15 cellular contexts compared by ENCODE assay signal in the genomic region with DNA sequence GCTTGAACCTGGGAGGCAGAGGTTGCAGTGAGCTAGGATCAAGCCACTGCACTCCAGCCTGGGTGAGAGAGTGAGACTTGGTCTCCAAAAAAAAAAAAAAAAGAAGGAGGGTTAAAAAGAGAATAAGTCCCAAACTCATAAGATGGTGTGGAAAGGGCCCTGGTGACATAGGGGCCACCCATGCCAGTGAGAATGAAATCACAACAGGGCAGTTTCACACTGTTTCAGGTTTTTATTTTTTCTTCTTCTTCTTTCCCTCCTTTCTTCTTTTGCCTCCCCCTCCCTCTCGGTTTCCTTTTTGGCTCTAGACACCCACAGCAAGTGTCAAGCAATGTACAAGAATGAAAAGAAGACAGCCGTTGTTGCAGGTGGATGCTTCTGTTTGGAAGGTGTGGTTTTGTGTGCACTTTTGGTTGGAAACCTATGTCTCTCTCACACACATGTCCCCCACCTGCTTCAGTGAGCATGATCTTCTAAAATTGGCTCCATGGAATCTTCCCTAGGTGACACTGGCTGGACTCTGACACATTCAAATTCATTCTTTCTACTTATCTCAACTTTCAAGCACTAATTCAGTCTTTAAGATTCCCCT. TPM values are rescaled to one million over a fixed set of nuclear protein-coding genes. Genes with fewer than 3 reads are reported as not detected.
DNase-seq lines count a peak whose midpoint lies in the region; ATAC-seq and TF ChIP-seq lines count a peak whose summit lies in the region.
"Had no signal": no experiment of that assay in that cellular context is flagged by ENCODE, and none has a peak within 500 bp of the region (broad histone marks: within the 10 kb centered on the region; RNA-seq: fewer than 3 reads in every experiment).

No MANE protein-coding gene starts in this region.

- ATAC-seq in CD4-positive, alpha-beta T cell (ENCODE audit: poor library complexity) = no peak
- ATAC-seq in GM19023 (IDR thresholded peaks at IDR 0.05; ENCODE audit: unreplicated experiment) = peak; percentile 69
- peak; percentile 60 for ATAC-seq in HG02610 (IDR thresholded peaks at IDR 0.05; ENCODE audit: unreplicated experiment)
- ATAC-seq in HG03558 (IDR thresholded peaks at IDR 0.05; ENCODE audit: extremely low read depth, unreplicated experiment) = peak; percentile 41

- H3K27ac ChIP-seq in CD4-positive, alpha-beta T cell (ENCODE audit: low read depth, low read length) = no peak overlapping the region
- H3K27ac ChIP-seq in spleen = peak overlapping the region in 3 of 8 donors; percentile 79 to 81 (median 81)

- H3K4me3 Mint-ChIP-seq in CD4-positive, alpha-beta T cell = no peak overlapping the region
- H3K4me3 Mint-ChIP-seq: nephron progenitor cell had no signal

- POLR2A ChIA-PET in CD4-positive, alpha-beta T cell (lab: Charles Lee) = no interaction called here

- H3K36me3 Mint-ChIP-seq in CD4-positive, alpha-beta T cell (ENCODE audit: low read depth) = no peaks in the 10 kb centered on the region

- CTCF ChIA-PET in CD4-positive, alpha-beta T cell (lab: Charles Lee) = no interaction called here

- no peak for DNase-seq in CD4-positive, alpha-beta T cell
- DNase-seq in stimulated activated CD4-positive, alpha-beta T cell treated with anti-CD3 and anti-CD28 coated beads, Interleukin-4, amount 100 ng/mL, for 4 hours = no peak
- DNase-seq in spleen (no peak), NCI-H82 treated with DMSO at 0.1 percent for 48 hours (lab: John Stamatoyannopoulos, UW; ENCODE audit: unreplicated experiment) (no peak), AML-193 (lab: John Stamatoyannopoulos, UW) (no peak)
- DNase-seq: activated T-cell treated with anti-CD3 and anti-CD28 coated beads for 4 hours; islet precursor cell; NCI-H1048; nephron progenitor cell; stimulated activated CD4-positive, alpha-beta T cell treated with anti-CD3 and anti-CD28 coated beads, Interleukin-15, amount 100 ng/mL, for 24 hours; T1000 had no signal

- H3K27me3 Mint-ChIP-seq in CD4-positive, alpha-beta T cell = no peaks in the 10 kb centered on the region

- intact Hi-C loops in CD4-positive, alpha-beta T cell (cut with DNase I, micrococcal nuclease) = loop anchor here in 1 of 2 experiments (2.0 kb wide), 1 partner anchor 77 kb away; no protein-coding TSS in a partner anchor
- intact Hi-C loops in spleen (cut with DNase I; ENCODE audit: low total_unique reads) = loop anchor here (10.0 kb wide), 1 partner anchor 77 kb away; no protein-coding TSS in a partner anchor

- TF ChIP-seq CTCF in CD4-positive, alpha-beta T cell (IDR thresholded peaks at IDR 0.05) = no peak
- TF ChIP-seq CTCF in spleen (IDR thresholded peaks at IDR 0.05 in 8 of 11, conservative IDR thresholded peaks at IDR 0.05 in 3 of 11) = no peak

- H3K9me3 Mint-ChIP-seq in CD4-positive, alpha-beta T cell = no peaks in the 10 kb centered on the region

- H3K9me3 ChIP-seq in CD4-positive, alpha-beta T cell (ENCODE audit: control insufficient read depth, low read length) = no peaks in the 10 kb centered on the region
- no peaks in the 10 kb centered on the region for H3K9me3 ChIP-seq in spleen

- 7 to 30% (median 11%) methylated on average over 2 of the region's 2 CpGs for WGBS in spleen, 5 donors

- H3K4me1 Mint-ChIP-seq in CD4-positive, alpha-beta T cell (ENCODE audit: low read depth) = peaks cover 36% of the 10 kb centered on the region
- H3K4me1 Mint-ChIP-seq: nephron progenitor cell had no signal

- H3K4me1 ChIP-seq in spleen = peaks cover 1 to 62% (median 24%) of the 10 kb centered on the region in 6 donors

- no peaks in the 10 kb centered on the region for H3K36me3 ChIP-seq in spleen

- TF ChIP-seq POLR2A in spleen (IDR thresholded peaks at IDR 0.05) = no peak

- no peak overlapping the region for H3K4me3 ChIP-seq in spleen

- no peaks in the 10 kb centered on the region for H3K27me3 ChIP-seq in CD4-positive, alpha-beta T cell (ENCODE audit: control insufficient read depth, insufficient read depth, low read length)
- peaks cover 0 to 2% (median 0%) of the 10 kb centered on the region in 7 donors for H3K27me3 ChIP-seq in spleen (replicated peaks in 1 of 7)

- peak overlapping the region; percentile 6 for H3K27ac Mint-ChIP-seq in CD4-positive, alpha-beta T cell
- H3K27ac Mint-ChIP-seq: nephron progenitor cell had no signal

RNA-seq across cellular contexts. Expression of a gene that starts 14.4 kb away (rescaled TPM):
- total RNA-seq in CD4-positive, alpha-beta T cell = under 1 TPM; 0.08 TPM
- 10 to 100 TPM; 19.9 to 76.5 (median 35.7) TPM for total RNA-seq in spleen
- polyA plus RNA-seq in spleen = 1 to 10 TPM; 1.1 to 3.5 (median 1.5) TPM
- polyA plus RNA-seq: BJ had no signal

RNA-seq across cellular contexts. Expression of a gene that starts 25.1 kb away (rescaled TPM):
- total RNA-seq in CD4-positive, alpha-beta T cell = under 1 TPM in 1 of 2 experiments, not detected in 1; 0.06 TPM
- 1 to 10 TPM; 4.6 to 9.2 (median 5.2) TPM for total RNA-seq in spleen
- 1 to 10 TPM; 2.5 to 2.9 (median 2.7) TPM for polyA plus RNA-seq in spleen
- polyA plus RNA-seq: BJ had no signal

Comparison
In these comparisons a context has a peak if more than half of its experiments do, and no peak if none do; other contexts are left out.
1. RNA of a gene that starts 14.4 kb away (total RNA-seq): 19.9 to 76.5 TPM in spleen; 0.08 TPM in CD4-positive, alpha-beta T cell; every median in the first group is over 10 times any median in the second.
2. RNA of a gene that starts 25.1 kb away (total RNA-seq): 4.6 to 9.2 TPM in spleen; 0.06 TPM in CD4-positive, alpha-beta T cell; every median in the first group is over 4 times any median in the second.